Comparison of ENCODE assay signal across 9 cellular contexts in genomic region chr7:116138202-116138801, GRCh38.
DNase-seq lines count a peak whose midpoint lies in the region; ATAC-seq and TF ChIP-seq lines count a peak whose summit lies in the region.
"Had no signal": no experiment of that assay in that cellular context is flagged by ENCODE, and none has a peak within 500 bp of the region (broad histone marks: within the 10 kb centered on the region; RNA-seq: fewer than 3 reads in every experiment).

No MANE protein-coding gene starts in this region.

- no peak overlapping the region for H3K27ac ChIP-seq in brain microvascular endothelial cell

- DNase-seq in DMS 273 (lab: John Stamatoyannopoulos, UW; ENCODE audit: unreplicated experiment) (peak; percentile 77), DMS 273 treated with DMSO at 0.1 percent for 48 hours (lab: John Stamatoyannopoulos, UW) (no peak), NCI-H69 (lab: John Stamatoyannopoulos, UW) (peak; percentile 75), brain microvascular endothelial cell (peak; percentile 59), inferior parietal cortex (ENCODE audit: extremely low spot score) (peak; percentile 83), stromal cell of bone marrow (ENCODE audit: low read depth) (peak; percentile 53)

- TF ChIP-seq CTCF in brain microvascular endothelial cell (IDR thresholded peaks at IDR 0.05; ENCODE audit: low read depth, low read length, missing control alignments): peak; percentile 67

- in situ Hi-C loops in brain microvascular endothelial cell (cut with HindIII; ENCODE audit: low pct_ligation_motif_present, low sequenced_read_pairs): no loop called here

- H3K27me3 ChIP-seq in brain microvascular endothelial cell (replicated peaks): no peaks in the 10 kb centered on the region
- H3K27me3 ChIP-seq: BLaER1 had no signal

- ATAC-seq in GM19452 (IDR thresholded peaks at IDR 0.05; ENCODE audit: unreplicated experiment) (peak; percentile 93), HG03354 (IDR thresholded peaks at IDR 0.05; ENCODE audit: poor library complexity, severe bottlenecking, unreplicated experiment) (peak; percentile 95)

- H3K36me3 ChIP-seq in brain microvascular endothelial cell (replicated peaks): no peaks in the 10 kb centered on the region
- H3K36me3 ChIP-seq: BLaER1 had no signal

- no peak overlapping the region for H3K4me3 ChIP-seq in brain microvascular endothelial cell (ENCODE audit: low read depth, low read length)
- H3K4me3 ChIP-seq: BLaER1 had no signal
